In genomic region chr5:156200938-156201792, GRCh38 we compare ENCODE assay signal across 24 cellular contexts.
A peak's percentile ranks its signal among the peaks of the same experiment; 100 is the strongest.
DNase-seq lines count a peak whose midpoint lies in the region; ATAC-seq, FAIRE-seq and TF ChIP-seq lines count a peak whose summit lies in the region.
"Had no signal": no experiment of that assay in that cellular context is flagged by ENCODE, and none has a peak within 500 bp of the region (broad histone marks: within the 10 kb centered on the region; RNA-seq: fewer than 3 reads in every experiment).

No MANE protein-coding gene starts in this region.

- H3K4me3 ChIP-seq in iPS-20b (ENCODE audit: low read length): peak overlapping the region; percentile 20; the same call in 1 of the 2 replicates
- H3K4me3 ChIP-seq in skeletal muscle satellite cell (ENCODE audit: low read length): peak overlapping the region; percentile 6
- H3K4me3 ChIP-seq: GM12878, GM23338, HAP-1 had no signal

- H3K4me2 ChIP-seq in skeletal muscle satellite cell (ENCODE audit: low read length): peak overlapping the region; percentile 79
- H3K4me2 ChIP-seq: GM23338 had no signal

- H3K9ac ChIP-seq in iPS-20b (ENCODE audit: low read depth, low read length): no peak overlapping the region
- H3K9ac ChIP-seq in skeletal muscle satellite cell (ENCODE audit: low read depth, low read length): peak overlapping the region; percentile 32

- peak; percentile 48 for FAIRE-seq in D721Med (lab: Jason Lieb, UNC)
- FAIRE-seq: GM12878, HTR-8/SVneo had no signal

- POLR2A ChIA-PET in WTC11 (lab: Charles Lee): no interaction called here

- H3K27ac ChIP-seq in iPS-20b (ENCODE audit: low read length): no peak overlapping the region

- H3K27ac Mint-ChIP-seq in WTC11: peak overlapping the region; percentile 54; the same call in 1 of the 2 replicates
- H3K27ac Mint-ChIP-seq: CD4-positive, alpha-beta T cell; GM23338; IgD-negative memory B cell had no signal

- H3K27me3 Mint-ChIP-seq in WTC11 (ENCODE audit: low read depth): no peaks in the 10 kb centered on the region
- H3K27me3 Mint-ChIP-seq: CD4-positive, alpha-beta T cell; IgD-negative memory B cell had no signal

- ATAC-seq in WTC11 (no peak), HG02798 (IDR thresholded peaks at IDR 0.05; ENCODE audit: poor library complexity, unreplicated experiment) (no peak), HG02763 (IDR thresholded peaks at IDR 0.05; ENCODE audit: unreplicated experiment) (no peak)
- ATAC-seq: GM12878, Panc1 had no signal

- H3K4me3 Mint-ChIP-seq in WTC11: no peak overlapping the region
- H3K4me3 Mint-ChIP-seq: CD4-positive, alpha-beta T cell; GM23338; IgD-negative memory B cell had no signal

- TF ChIP-seq CTCF in D721Med (IDR thresholded peaks at IDR 0.05; ENCODE audit: insufficient read depth, missing control alignments) (no peak), WTC11 (IDR thresholded peaks at IDR 0.05) (no peak)

- H3K9me3 ChIP-seq in iPS-20b (ENCODE audit: insufficient read depth, low read depth, low read length) (no peaks in the 10 kb centered on the region), skeletal muscle satellite cell (replicated peaks; ENCODE audit: low read length) (no peaks in the 10 kb centered on the region)
- H3K9me3 ChIP-seq: HAP-1 had no signal

- H3K9me3 Mint-ChIP-seq in WTC11: no peaks in the 10 kb centered on the region
- H3K9me3 Mint-ChIP-seq: CD4-positive, alpha-beta T cell; GM23338; IgD-negative memory B cell had no signal

- H3K36me3 Mint-ChIP-seq in WTC11: no peaks in the 10 kb centered on the region
- H3K36me3 Mint-ChIP-seq: IgD-negative memory B cell had no signal

- H3K4me1 ChIP-seq in iPS-20b (ENCODE audit: insufficient read depth, low read length) (peaks cover 12% of the 10 kb centered on the region; the same call in 1 of the 2 replicates), skeletal muscle satellite cell (ENCODE audit: control insufficient read depth, insufficient read depth, low read length) (peaks cover 29% of the 10 kb centered on the region)
- H3K4me1 ChIP-seq: HAP-1 had no signal

- H3K27me3 ChIP-seq in iPS-20b (ENCODE audit: insufficient read depth, low read length) (no peaks in the 10 kb centered on the region), skeletal muscle satellite cell (ENCODE audit: control insufficient read depth, insufficient read depth, low read length) (no peaks in the 10 kb centered on the region)

- no peaks in the 10 kb centered on the region for H3K36me3 ChIP-seq in iPS-20b (ENCODE audit: insufficient read depth, low read depth, low read length)
- no peaks in the 10 kb centered on the region for H3K36me3 ChIP-seq in skeletal muscle satellite cell (ENCODE audit: insufficient read depth, low read length)
- H3K36me3 ChIP-seq: HAP-1 had no signal

- DNase-seq in D721Med (ENCODE audit: insufficient read length, low spot score): no peak
- DNase-seq in WTC11 (ENCODE audit: low spot score): no peak
- no peak for DNase-seq in activated CD8-positive, alpha-beta memory T cell treated with anti-CD3 and anti-CD28 coated beads, Interleukin-2, amount 50 U/mL, for 48 hours
- DNase-seq in NCI-H1048 (lab: John Stamatoyannopoulos, UW): no peak
- DNase-seq: CD4-positive, alpha-beta T cell; COR-L47; DMS 273 treated with DMSO at 0.1 percent for 48 hours; DMS79 treated with DMSO at 0.1 percent for 48 hours; NCI-H1417; NCI-H1694 treated with DMSO at 0.1 percent for 48 hours; NCI-H2081 treated with DMSO at 0.1 percent for 48 hours; NCI-H2171 treated with DMSO at 0.1 percent for 48 hours; NCI-H524 treated with DMSO at 0.1 percent for 48 hours; NCI-H82 had no signal

- peaks cover 14% of the 10 kb centered on the region for H3K4me1 Mint-ChIP-seq in WTC11
- H3K4me1 Mint-ChIP-seq: IgD-negative memory B cell had no signal

- CTCF ChIA-PET in WTC11 (lab: Charles Lee): no interaction called here

TF ChIP-seq in WTC11, 78 proteins besides CTCF, POLR2A, EP300 and RAD21 (continues in another document):
- TF ChIP-seq, protein P1, sequence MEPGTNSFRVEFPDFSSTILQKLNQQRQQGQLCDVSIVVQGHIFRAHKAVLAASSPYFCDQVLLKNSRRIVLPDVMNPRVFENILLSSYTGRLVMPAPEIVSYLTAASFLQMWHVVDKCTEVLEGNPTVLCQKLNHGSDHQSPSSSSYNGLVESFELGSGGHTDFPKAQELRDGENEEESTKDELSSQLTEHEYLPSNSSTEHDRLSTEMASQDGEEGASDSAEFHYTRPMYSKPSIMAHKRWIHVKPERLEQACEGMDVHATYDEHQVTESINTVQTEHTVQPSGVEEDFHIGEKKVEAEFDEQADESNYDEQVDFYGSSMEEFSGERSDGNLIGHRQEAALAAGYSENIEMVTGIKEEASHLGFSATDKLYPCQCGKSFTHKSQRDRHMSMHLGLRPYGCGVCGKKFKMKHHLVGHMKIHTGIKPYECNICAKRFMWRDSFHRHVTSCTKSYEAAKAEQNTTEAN (CRISPR knock-in tag; IDR thresholded peaks at IDR 0.05): no peak
- TF ChIP-seq SP1 (CRISPR knock-in tag; conservative IDR thresholded peaks at IDR 0.05) (no peak), SMAD3 (CRISPR knock-in tag; IDR thresholded peaks at IDR 0.05; ENCODE audit: borderline replicate concordance) (no peak), ARID4B (CRISPR knock-in tag; IDR thresholded peaks at IDR 0.05; ENCODE audit: borderline replicate concordance) (no peak), PRDM15 (CRISPR knock-in tag; IDR thresholded peaks at IDR 0.05) (no peak), ZNF317 (CRISPR knock-in tag; IDR thresholded peaks at IDR 0.05; ENCODE audit: borderline replicate concordance, low read depth) (no peak)
